18 cellular contexts compared by ENCODE assay signal in the genomic region with DNA sequence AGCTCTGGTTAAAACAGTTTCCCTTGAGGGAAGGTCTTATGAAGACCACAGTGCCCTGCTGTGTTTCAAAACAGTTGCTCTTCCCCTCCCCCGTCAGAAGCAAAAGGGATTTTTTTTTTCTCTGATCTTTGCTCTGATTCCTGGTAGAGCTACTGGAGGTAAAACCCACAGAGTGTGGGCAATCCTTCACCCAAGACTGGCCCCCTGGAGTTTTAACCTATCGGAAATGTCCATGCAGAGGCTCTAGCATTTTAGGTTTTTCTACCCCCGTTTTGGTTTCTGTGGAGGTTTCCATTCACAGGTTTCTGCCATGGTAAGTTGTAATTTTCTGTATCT. TPM values are rescaled to one million over a fixed set of nuclear protein-coding genes. Genes with fewer than 3 reads are reported as not detected.
A peak's percentile ranks its signal among the peaks of the same experiment; 100 is the strongest.
DNase-seq lines count a peak whose midpoint lies in the region; ATAC-seq and TF ChIP-seq lines count a peak whose summit lies in the region.
"Had no signal": no experiment of that assay in that cellular context is flagged by ENCODE, and none has a peak within 500 bp of the region (broad histone marks: within the 10 kb centered on the region; RNA-seq: fewer than 3 reads in every experiment).

No MANE protein-coding gene starts in this region.

- H3K9me3 Mint-ChIP-seq in T-helper 1 cell treated with Interleukin-12 subunit alpha and Interleukin-12 subunit beta and Interleukin-4 antibody, amounts not matched to agents 30 μg/mL and 1 μg/mL, for 36 hours: no peaks in the 10 kb centered on the region
- H3K9me3 Mint-ChIP-seq in central memory CD8-positive, alpha-beta T cell: no peaks in the 10 kb centered on the region

- DNase-seq in GM12865 (ENCODE audit: low read depth) (peak; percentile 21), hippocampal formation (lab: John Stamatoyannopoulos, UW) (no peak), G401 (ENCODE audit: low spot score) (no peak)
- DNase-seq in central memory CD8-positive, alpha-beta T cell (ENCODE audit: low spot score in 2 of 2): no peak
- DNase-seq: left ventricle myocardium superior; ovary; sigmoid colon; stimulated activated CD4-positive, alpha-beta T cell treated with anti-CD3 and anti-CD28 coated beads, Interleukin-1b, Interleukin-23, amount 100 ng/mL, for 48 hours had no signal

- peaks cover 18% of the 10 kb centered on the region for H3K27me3 Mint-ChIP-seq in T-helper 1 cell treated with Interleukin-12 subunit alpha and Interleukin-12 subunit beta and Interleukin-4 antibody, amounts not matched to agents 30 μg/mL and 1 μg/mL, for 36 hours (ENCODE audit: low read depth)
- peaks cover 33% of the 10 kb centered on the region for H3K27me3 Mint-ChIP-seq in central memory CD8-positive, alpha-beta T cell

- in situ Hi-C loops in G401 (cut with HindIII; ENCODE audit: low sequenced_read_pairs): no loop called here

- H3K36me3 Mint-ChIP-seq in T-helper 1 cell treated with Interleukin-12 subunit alpha and Interleukin-12 subunit beta and Interleukin-4 antibody, amounts not matched to agents 30 μg/mL and 1 μg/mL, for 36 hours (ENCODE audit: low read depth): peaks cover 1% of the 10 kb centered on the region
- H3K36me3 Mint-ChIP-seq in central memory CD8-positive, alpha-beta T cell (ENCODE audit: insufficient read depth): no peaks in the 10 kb centered on the region

- no peaks in the 10 kb centered on the region for H4K20me1 ChIP-seq in BLaER1

- H3K4me1 ChIP-seq in BLaER1: peaks cover 32% of the 10 kb centered on the region
- H3K4me1 ChIP-seq: sigmoid colon, suprapubic skin had no signal

- peak overlapping the region; percentile 86 for H3K27ac Mint-ChIP-seq in T-helper 1 cell treated with Interleukin-12 subunit alpha and Interleukin-12 subunit beta and Interleukin-4 antibody, amounts not matched to agents 30 μg/mL and 1 μg/mL, for 36 hours
- H3K27ac Mint-ChIP-seq in central memory CD8-positive, alpha-beta T cell (ENCODE audit: low read depth): no peak overlapping the region

- peak overlapping the region; percentile 65 for H3K4me3 Mint-ChIP-seq in T-helper 1 cell treated with Interleukin-12 subunit alpha and Interleukin-12 subunit beta and Interleukin-4 antibody, amounts not matched to agents 30 μg/mL and 1 μg/mL, for 36 hours
- peak overlapping the region; percentile 37 for H3K4me3 Mint-ChIP-seq in central memory CD8-positive, alpha-beta T cell

- no peak for ATAC-seq in central memory CD8-positive, alpha-beta T cell (replicated peaks; ENCODE audit: extremely low read depth, poor library complexity, severe bottlenecking)
- ATAC-seq in HG03354 (IDR thresholded peaks at IDR 0.05; ENCODE audit: poor library complexity, severe bottlenecking, unreplicated experiment) (no peak), HG02678 (IDR thresholded peaks at IDR 0.05; ENCODE audit: unreplicated experiment) (no peak)
- ATAC-seq: esophagus mucosa, GM12878, left ventricle myocardium superior, SK-N-SH treated with all-trans-retinoic acid at 6 μM for 48 hours had no signal

- H3K9me3 ChIP-seq in BLaER1: no peaks in the 10 kb centered on the region
- H3K9me3 ChIP-seq: ovary, sigmoid colon, suprapubic skin had no signal

- H3K27me3 ChIP-seq in BLaER1: no peaks in the 10 kb centered on the region
- H3K27me3 ChIP-seq: ovary, suprapubic skin had no signal

- H3K36me3 ChIP-seq in BLaER1: no peaks in the 10 kb centered on the region
- H3K36me3 ChIP-seq: ovary, sigmoid colon, suprapubic skin had no signal

- no peak for TF ChIP-seq CTCF in GM12865 (IDR thresholded peaks at IDR 0.05; ENCODE audit: insufficient read depth, low read depth, low read length, missing control alignments)

- no peak overlapping the region for H3K27ac ChIP-seq in BLaER1
- H3K27ac ChIP-seq: ovary, sigmoid colon, suprapubic skin had no signal

- H3K4me3 ChIP-seq in BLaER1 (no peak overlapping the region), GM12865 (ENCODE audit: low read depth, low read length) (no peak overlapping the region)
- H3K4me3 ChIP-seq: GM12878, ovary, sigmoid colon, suprapubic skin had no signal

- peaks cover 25% of the 10 kb centered on the region for H3K4me1 Mint-ChIP-seq in T-helper 1 cell treated with Interleukin-12 subunit alpha and Interleukin-12 subunit beta and Interleukin-4 antibody, amounts not matched to agents 30 μg/mL and 1 μg/mL, for 36 hours (ENCODE audit: low read depth)
- H3K4me1 Mint-ChIP-seq in central memory CD8-positive, alpha-beta T cell: peaks cover 23% of the 10 kb centered on the region

- H3K4me2 ChIP-seq in BLaER1: peak overlapping the region; percentile 52

- 0 out of 2 replicates have a peak overlapping the region, but pooled peaks have one; percentile 33 for H3K9ac ChIP-seq in BLaER1

RNA-seq across cellular contexts. Expression of gene GRM2, which starts 27.7 kb away (rescaled TPM):
- total RNA-seq in G401 (2014; rRNA removed; shearing (Covaris generic)): under 0.01 TPM in 1 of 2 replicates, not detected in the other

RNA-seq across cellular contexts. Expression of gene IQCF6, which starts 44.5 kb away (rescaled TPM):
- total RNA-seq in G401 (2014; rRNA removed; shearing (Covaris generic)): not detected in 2 replicates
- total RNA-seq: dermis microvascular lymphatic vessel endothelial cell, esophagus mucosa, GM12878, left ventricle myocardium superior, ovary, RPMI7951, sigmoid colon, suprapubic skin had no signal
